Comparison of ENCODE assay signal across 1 cellular context in the genomic region with DNA sequence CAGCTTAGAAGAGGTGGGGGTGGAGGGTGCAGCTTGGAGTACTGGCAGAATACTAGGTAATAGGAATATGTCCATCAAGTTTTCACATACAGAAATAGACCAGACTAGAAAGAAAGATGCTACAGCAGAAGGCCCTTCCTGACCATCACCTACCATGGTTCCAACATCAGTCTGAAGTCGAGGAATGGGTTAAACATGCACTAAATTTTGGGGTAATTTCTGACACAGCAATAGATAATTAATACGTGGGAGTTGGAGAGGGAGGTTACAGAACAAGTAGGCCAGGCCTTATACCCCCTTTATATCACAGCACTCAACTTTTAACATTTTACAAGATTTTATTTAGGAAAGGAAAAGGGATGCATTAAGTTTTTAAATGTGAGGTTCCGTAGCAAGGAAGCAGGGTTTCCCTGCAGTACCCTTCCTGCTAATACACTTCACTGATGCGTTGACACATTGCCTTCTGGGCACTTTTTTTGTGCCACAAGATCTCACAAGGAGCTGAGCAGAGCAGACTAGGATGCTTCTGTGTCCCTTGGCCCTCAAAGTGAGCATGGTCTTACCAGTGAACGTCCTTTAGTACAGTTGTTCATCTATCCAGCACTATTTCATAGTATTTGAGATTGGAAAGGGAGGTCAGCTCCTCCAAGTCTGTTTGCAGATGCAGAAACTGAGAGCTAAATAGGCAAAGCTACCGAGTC.
TF ChIP-seq lines count a peak whose summit lies in the region.

No MANE protein-coding gene starts in this region.

TF ChIP-seq in A549, 52 proteins besides CTCF, POLR2A, EP300 and RAD21 (continued from another document):
- TF ChIP-seq, protein P1, sequence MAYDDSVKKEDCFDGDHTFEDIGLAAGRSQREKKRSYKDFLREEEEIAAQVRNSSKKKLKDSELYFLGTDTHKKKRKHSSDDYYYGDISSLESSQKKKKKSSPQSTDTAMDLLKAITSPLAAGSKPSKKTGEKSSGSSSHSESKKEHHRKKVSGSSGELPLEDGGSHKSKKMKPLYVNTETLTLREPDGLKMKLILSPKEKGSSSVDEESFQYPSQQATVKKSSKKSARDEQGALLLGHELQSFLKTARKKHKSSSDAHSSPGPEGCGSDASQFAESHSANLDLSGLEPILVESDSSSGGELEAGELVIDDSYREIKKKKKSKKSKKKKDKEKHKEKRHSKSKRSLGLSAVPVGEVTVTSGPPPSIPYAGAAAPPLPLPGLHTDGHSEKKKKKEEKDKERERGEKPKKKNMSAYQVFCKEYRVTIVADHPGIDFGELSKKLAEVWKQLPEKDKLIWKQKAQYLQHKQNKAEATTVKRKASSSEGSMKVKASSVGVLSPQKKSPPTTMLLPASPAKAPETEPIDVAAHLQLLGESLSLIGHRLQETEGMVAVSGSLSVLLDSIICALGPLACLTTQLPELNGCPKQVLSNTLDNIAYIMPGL (CRISPR knock-in tag; IDR thresholded peaks at IDR 0.05; ENCODE audit: borderline replicate concordance), result peak; percentile 71
- TF ChIP-seq JUN (IDR thresholded peaks at IDR 0.05) (peak in 1 of 2 experiments; percentile 27; a peak in 2 of 5 replicates), HEYL (CRISPR knock-in tag; IDR thresholded peaks at IDR 0.05) (no peak), NPAS2 (CRISPR knock-in tag; IDR thresholded peaks at IDR 0.05; ENCODE audit: borderline replicate concordance) (no peak), HOXA7 (CRISPR knock-in tag; IDR thresholded peaks at IDR 0.05) (peak; percentile 97), FOSL2 (IDR thresholded peaks at IDR 0.05) (no peak), FOSL2 (CRISPR knock-in tag; IDR thresholded peaks at IDR 0.05) (peak; percentile 20), SREBF2 (IDR thresholded peaks at IDR 0.05) (no peak), ATOH8 (CRISPR knock-in tag; IDR thresholded peaks at IDR 0.05; ENCODE audit: low read depth) (0 out of 2 replicates have a peak, but pooled peaks have one; percentile 14), TFCP2L1 (CRISPR knock-in tag; IDR thresholded peaks at IDR 0.05) (peak; percentile 92), JUNB (IDR thresholded peaks at IDR 0.05) (0 out of 2 replicates have a peak, but pooled peaks have one; percentile 9), TP53 (CRISPR knock-in tag; IDR thresholded peaks at IDR 0.05) (peak; percentile 81), CBX8 (IDR thresholded peaks at IDR 0.05) (no peak), ZSCAN20 (CRISPR knock-in tag; IDR thresholded peaks at IDR 0.05) (peak; percentile 30; the same call in 1 of the 2 replicates), CBX2 (IDR thresholded peaks at IDR 0.05; ENCODE audit: borderline replicate concordance, low read depth) (no peak), RCOR1 (IDR thresholded peaks at IDR 0.05; ENCODE audit: low read depth, low read length) (no peak), FOSB (CRISPR knock-in tag; IDR thresholded peaks at IDR 0.05) (peak; percentile 98)
- TF ChIP-seq, protein P2, sequence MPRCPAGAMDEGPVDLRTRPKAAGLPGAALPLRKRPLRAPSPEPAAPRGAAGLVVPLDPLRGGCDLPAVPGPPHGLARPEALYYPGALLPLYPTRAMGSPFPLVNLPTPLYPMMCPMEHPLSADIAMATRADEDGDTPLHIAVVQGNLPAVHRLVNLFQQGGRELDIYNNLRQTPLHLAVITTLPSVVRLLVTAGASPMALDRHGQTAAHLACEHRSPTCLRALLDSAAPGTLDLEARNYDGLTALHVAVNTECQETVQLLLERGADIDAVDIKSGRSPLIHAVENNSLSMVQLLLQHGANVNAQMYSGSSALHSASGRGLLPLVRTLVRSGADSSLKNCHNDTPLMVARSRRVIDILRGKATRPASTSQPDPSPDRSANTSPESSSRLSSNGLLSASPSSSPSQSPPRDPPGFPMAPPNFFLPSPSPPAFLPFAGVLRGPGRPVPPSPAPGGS (IDR thresholded peaks at IDR 0.05), result no peak
- TF ChIP-seq, protein P3, sequence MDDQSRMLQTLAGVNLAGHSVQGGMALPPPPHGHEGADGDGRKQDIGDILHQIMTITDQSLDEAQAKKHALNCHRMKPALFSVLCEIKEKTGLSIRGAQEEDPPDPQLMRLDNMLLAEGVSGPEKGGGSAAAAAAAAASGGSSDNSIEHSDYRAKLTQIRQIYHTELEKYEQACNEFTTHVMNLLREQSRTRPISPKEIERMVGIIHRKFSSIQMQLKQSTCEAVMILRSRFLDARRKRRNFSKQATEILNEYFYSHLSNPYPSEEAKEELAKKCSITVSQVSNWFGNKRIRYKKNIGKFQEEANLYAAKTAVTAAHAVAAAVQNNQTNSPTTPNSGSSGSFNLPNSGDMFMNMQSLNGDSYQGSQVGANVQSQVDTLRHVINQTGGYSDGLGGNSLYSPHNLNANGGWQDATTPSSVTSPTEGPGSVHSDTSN (IDR thresholded peaks at IDR 0.05), result peak; percentile 42; the same call in 1 of the 2 replicates
